Comparison of ENCODE assay signal across 11 cellular contexts in the genomic region with DNA sequence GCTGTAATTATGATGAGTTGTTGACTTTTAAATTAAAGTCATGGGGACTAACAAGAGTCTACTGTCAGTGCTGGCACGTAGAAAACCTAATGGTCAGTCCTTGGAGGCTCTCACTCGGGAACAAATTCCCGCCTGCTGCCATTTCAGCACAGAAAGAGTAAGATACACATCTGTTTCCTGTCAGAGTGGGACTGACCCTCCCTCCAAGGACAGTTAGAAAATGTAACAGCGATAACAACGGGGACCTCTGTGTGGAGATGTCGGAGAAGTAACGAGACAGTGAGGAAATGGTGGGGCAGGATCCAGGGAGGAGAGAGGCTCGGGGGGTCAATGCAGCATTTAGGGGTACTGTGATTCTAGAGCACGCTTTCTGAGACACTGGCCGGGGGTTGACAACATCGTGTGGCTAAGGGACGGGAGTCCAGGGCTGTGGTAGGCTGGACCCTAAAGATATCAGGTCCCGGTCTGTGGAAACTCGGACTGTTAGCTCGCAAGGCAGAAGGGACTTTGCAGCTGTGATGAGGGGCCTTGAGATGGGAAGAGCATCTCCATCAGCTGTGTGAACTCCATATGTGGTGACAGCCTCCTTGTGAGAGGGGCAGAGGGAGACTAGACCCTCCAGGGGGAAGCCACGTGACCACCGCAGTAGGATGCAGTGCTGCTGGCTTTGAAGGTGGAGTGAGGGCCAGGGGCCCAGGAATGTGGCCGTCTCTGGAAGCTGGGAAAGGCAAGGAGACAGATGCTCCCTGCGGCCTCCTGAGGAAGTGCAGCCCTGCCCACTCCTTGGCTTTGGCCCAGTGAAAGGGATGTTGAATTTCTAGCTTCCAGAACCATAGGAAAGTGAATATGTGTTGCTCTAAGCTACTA. TPM values are rescaled to one million over a fixed set of nuclear protein-coding genes. Genes with fewer than 3 reads are reported as not detected.
DNase-seq lines count a peak whose midpoint lies in the region; ATAC-seq and TF ChIP-seq lines count a peak whose summit lies in the region.
"Had no signal": no experiment of that assay in that cellular context is flagged by ENCODE, and none has a peak within 500 bp of the region (broad histone marks: within the 10 kb centered on the region; RNA-seq: fewer than 3 reads in every experiment).

No MANE protein-coding gene starts in this region.

- no peaks in the 10 kb centered on the region for H3K36me3 Mint-ChIP-seq in chondrocyte (ENCODE audit: low read depth)
- H3K36me3 Mint-ChIP-seq in CD8-positive, alpha-beta memory T cell: no peaks in the 10 kb centered on the region

- POLR2A ChIA-PET in CD8-positive, alpha-beta memory T cell (lab: Charles Lee): no interaction called here

- no peaks in the 10 kb centered on the region for H3K9me3 ChIP-seq in effector memory CD4-positive, alpha-beta T cell (ENCODE audit: control insufficient read depth, low read length)
- no peaks in the 10 kb centered on the region for H3K9me3 ChIP-seq in CD8-positive, alpha-beta memory T cell (ENCODE audit: low read length)

- DNase-seq in activated effector memory CD4-positive, alpha-beta T cell treated with anti-CD3 and anti-CD28 coated beads, Interleukin-2, amount 50 U/mL, for 16 hours: peak; percentile 37
- DNase-seq in activated effector memory CD4-positive, alpha-beta T cell treated with Interleukin-2 at 50 U/mL for 16 hours: no peak
- DNase-seq in chondrocyte (ENCODE audit: low spot score) (peak; percentile 75), left lobe of liver (ENCODE audit: low spot score) (no peak), ureter (ENCODE audit: low spot score) (peak; percentile 41), DMS53 treated with DMSO at 0.1 percent for 48 hours (lab: John Stamatoyannopoulos, UW; ENCODE audit: unreplicated experiment) (no peak)
- DNase-seq in effector memory CD4-positive, alpha-beta T cell: no peak
- no peak for DNase-seq in CD8-positive, alpha-beta memory T cell
- DNase-seq: COR-L47, NCI-H69 had no signal

- TF ChIP-seq CTCF in chondrocyte (IDR thresholded peaks at IDR 0.05): peak; percentile 76

- no peak overlapping the region for H3K4me3 Mint-ChIP-seq in chondrocyte (ENCODE audit: unreplicated experiment)
- H3K4me3 Mint-ChIP-seq in CD8-positive, alpha-beta memory T cell: no peak overlapping the region
- H3K4me3 Mint-ChIP-seq: activated T-helper 1 cell treated with anti-CD3 and anti-CD28 coated beads, Interleukin-12 subunit alpha, Interleukin-12 subunit beta, Interleukin-2, Interleukin-4 antibody, amounts not matched to agents 30 ng/mL and 10 ng/mL and 1 ng/mL, durations not matched to agents 14 hours and 24 hours and 36 hours had no signal

- H3K4me3 ChIP-seq in effector memory CD4-positive, alpha-beta T cell (ENCODE audit: insufficient read depth, low read depth, low read length, poor library complexity, severe bottlenecking): no peak overlapping the region
- no peak overlapping the region for H3K4me3 ChIP-seq in CD8-positive, alpha-beta memory T cell (ENCODE audit: low read length)

- CTCF ChIA-PET in CD8-positive, alpha-beta memory T cell (lab: Charles Lee): no interaction called here

- peaks cover 53% of the 10 kb centered on the region for H3K27me3 Mint-ChIP-seq in chondrocyte (ENCODE audit: low read depth)
- peaks cover 11 to 49% of the 10 kb centered on the region in 2 donors for H3K27me3 Mint-ChIP-seq in CD8-positive, alpha-beta memory T cell

- no peaks in the 10 kb centered on the region for H3K4me1 ChIP-seq in effector memory CD4-positive, alpha-beta T cell (ENCODE audit: control insufficient read depth, insufficient read depth, low read length, poor library complexity, severe bottlenecking)
- H3K4me1 ChIP-seq in CD8-positive, alpha-beta memory T cell (ENCODE audit: insufficient read depth, low read length): no peaks in the 10 kb centered on the region

- no peak overlapping the region for H3K27ac ChIP-seq in effector memory CD4-positive, alpha-beta T cell (ENCODE audit: insufficient read depth, low read length, poor library complexity, severe bottlenecking)
- no peak overlapping the region for H3K27ac ChIP-seq in CD8-positive, alpha-beta memory T cell (ENCODE audit: low read depth, low read length)

- ATAC-seq in left lobe of liver: peak; percentile 59

- H3K27me3 ChIP-seq in effector memory CD4-positive, alpha-beta T cell (replicated peaks; ENCODE audit: control insufficient read depth, insufficient read depth, low read length, poor library complexity, severe bottlenecking): no peaks in the 10 kb centered on the region
- no peaks in the 10 kb centered on the region for H3K27me3 ChIP-seq in CD8-positive, alpha-beta memory T cell (ENCODE audit: insufficient read depth, low read length, poor library complexity, severe bottlenecking)

- H3K27ac Mint-ChIP-seq in chondrocyte (ENCODE audit: unreplicated experiment): peak overlapping the region; percentile 17
- H3K27ac Mint-ChIP-seq in CD8-positive, alpha-beta memory T cell: no peak overlapping the region
- H3K27ac Mint-ChIP-seq: activated T-helper 1 cell treated with anti-CD3 and anti-CD28 coated beads, Interleukin-12 subunit alpha, Interleukin-12 subunit beta, Interleukin-2, Interleukin-4 antibody, amounts not matched to agents 30 ng/mL and 10 ng/mL and 1 ng/mL, durations not matched to agents 14 hours and 24 hours and 36 hours had no signal

- no peaks in the 10 kb centered on the region for H3K36me3 ChIP-seq in effector memory CD4-positive, alpha-beta T cell (ENCODE audit: control insufficient read depth, insufficient read depth, low read length)
- no peaks in the 10 kb centered on the region for H3K36me3 ChIP-seq in CD8-positive, alpha-beta memory T cell (ENCODE audit: insufficient read depth, low read length)

- H3K4me1 Mint-ChIP-seq in chondrocyte (ENCODE audit: low read depth): peaks cover 33% of the 10 kb centered on the region
- no peaks in the 10 kb centered on the region for H3K4me1 Mint-ChIP-seq in CD8-positive, alpha-beta memory T cell

- no peaks in the 10 kb centered on the region for H3K9me3 Mint-ChIP-seq in chondrocyte (ENCODE audit: low read depth)
- no peaks in the 10 kb centered on the region for H3K9me3 Mint-ChIP-seq in CD8-positive, alpha-beta memory T cell
- H3K9me3 Mint-ChIP-seq: activated T-helper 1 cell treated with anti-CD3 and anti-CD28 coated beads, Interleukin-12 subunit alpha, Interleukin-12 subunit beta, Interleukin-2, Interleukin-4 antibody, amounts not matched to agents 30 ng/mL and 10 ng/mL and 1 ng/mL, durations not matched to agents 14 hours and 24 hours and 36 hours had no signal

RNA-seq across cellular contexts. Expression of gene SORCS2, which starts 35.8 kb away (rescaled TPM):
- total RNA-seq in chondrocyte: 9.4 to 21.7 TPM (median 10.9 TPM) in 3 replicates
- 0.35 TPM for total RNA-seq in left lobe of liver
- 2.8 TPM for total RNA-seq in ureter
- not detected for total RNA-seq in CD8-positive, alpha-beta memory T cell
- polyA plus RNA-seq in CD8-positive, alpha-beta memory T cell: not detected
- total RNA-seq: activated T-helper 1 cell treated with anti-CD3 and anti-CD28 coated beads, Interleukin-12 subunit alpha, Interleukin-12 subunit beta, Interleukin-2, Interleukin-4 antibody, amounts not matched to agents 30 ng/mL and 10 ng/mL and 1 ng/mL, durations not matched to agents 14 hours and 24 hours and 36 hours had no signal

Comparison
In these comparisons a context has a peak if more than half of its experiments do, and no peak if none do; other contexts are left out.
1. DNase-seq: peak in activated effector memory CD4-positive, alpha-beta T cell treated with anti-CD3 and anti-CD28 coated beads, Interleukin-2, amount 50 U/mL, for 16 hours (single experiment), chondrocyte (single experiment) and ureter (single experiment); none in activated effector memory CD4-positive, alpha-beta T cell treated with Interleukin-2 at 50 U/mL for 16 hours (single experiment), left lobe of liver (single experiment), effector memory CD4-positive, alpha-beta T cell (0 of 3), CD8-positive, alpha-beta memory T cell (0 of 5) and DMS53 treated with DMSO at 0.1 percent for 48 hours (single experiment).